Comparison of ENCODE assay signal across 13 cellular contexts in genomic region chr5:93594591-93595419, GRCh38. TPM values are rescaled to one million over a fixed set of nuclear protein-coding genes. Genes with fewer than 3 reads are reported as not detected.
DNase-seq lines count a peak whose midpoint lies in the region; ATAC-seq and TF ChIP-seq lines count a peak whose summit lies in the region.
"Had no signal": no experiment of that assay in that cellular context is flagged by ENCODE, and none has a peak within 500 bp of the region (broad histone marks: within the 10 kb centered on the region; RNA-seq: fewer than 3 reads in every experiment).

No MANE protein-coding gene starts in this region.

- POLR2A ChIA-PET in activated naive CD8-positive, alpha-beta T cell treated with anti-CD3 and anti-CD28 coated beads, Interleukin-2, amount 10 ng/mL, durations not matched to agents 7 days and 5 days (lab: Charles Lee): no interaction called here

- no peaks in the 10 kb centered on the region for H3K4me1 ChIP-seq in adrenal gland (replicated peaks in 1 of 2)
- H3K4me1 ChIP-seq in SJCRH30: no peaks in the 10 kb centered on the region

- peaks cover 3% of the 10 kb centered on the region for H3K4me1 Mint-ChIP-seq in activated naive CD8-positive, alpha-beta T cell treated with anti-CD3 and anti-CD28 coated beads, Interleukin-2, amount 10 ng/mL, durations not matched to agents 7 days and 5 days
- H3K4me1 Mint-ChIP-seq in activated naive CD8-positive, alpha-beta T cell treated with anti-CD3 and anti-CD28 coated beads for 36 hours: peaks cover 11% of the 10 kb centered on the region
- peaks cover 2 to 17% of the 10 kb centered on the region in 2 donors for H3K4me1 Mint-ChIP-seq in stimulated activated naive B cell treated with anti-CD40 and anti-IgM and Interleukin-4, amounts not matched to agents 10 μg/mL and 1 μg/mL and 100 μg/mL, for 72 hours

- WGBS in adrenal gland, 4 donors: 60 to 81% (median 67%) methylated on average over 18 to 37 of the region's 37 CpGs

- intact Hi-C loops in adrenal gland (cut with DNase I): loop anchor here (10.0 kb wide), 2 partner anchors 200 to 320 kb away; no protein-coding TSS in a partner anchor

- H3K36me3 Mint-ChIP-seq in activated naive CD8-positive, alpha-beta T cell treated with anti-CD3 and anti-CD28 coated beads, Interleukin-2, amount 10 ng/mL, durations not matched to agents 7 days and 5 days: peaks cover 5% of the 10 kb centered on the region
- H3K36me3 Mint-ChIP-seq in activated naive CD8-positive, alpha-beta T cell treated with anti-CD3 and anti-CD28 coated beads for 36 hours: peaks cover 11% of the 10 kb centered on the region
- H3K36me3 Mint-ChIP-seq in stimulated activated naive B cell treated with anti-CD40 and anti-IgM and Interleukin-4, amounts not matched to agents 10 μg/mL and 1 μg/mL and 100 μg/mL, for 72 hours: peaks cover 3% of the 10 kb centered on the region in 2 donors

- H3K9me3 ChIP-seq in adrenal gland (replicated peaks in 1 of 3): no peaks in the 10 kb centered on the region
- no peaks in the 10 kb centered on the region for H3K9me3 ChIP-seq in SJCRH30 (replicated peaks)
- H3K9me3 ChIP-seq: body of pancreas had no signal

- no peak for TF ChIP-seq CTCF in adrenal gland (IDR thresholded peaks at IDR 0.05)

- H3K9me3 Mint-ChIP-seq in activated naive CD8-positive, alpha-beta T cell treated with anti-CD3 and anti-CD28 coated beads, Interleukin-2, amount 10 ng/mL, durations not matched to agents 7 days and 5 days: peaks cover 8% of the 10 kb centered on the region
- peaks cover 6% of the 10 kb centered on the region for H3K9me3 Mint-ChIP-seq in activated naive CD8-positive, alpha-beta T cell treated with anti-CD3 and anti-CD28 coated beads for 36 hours
- H3K9me3 Mint-ChIP-seq in stimulated activated naive B cell treated with anti-CD40 and anti-IgM and Interleukin-4, amounts not matched to agents 10 μg/mL and 1 μg/mL and 100 μg/mL, for 72 hours: peaks cover 4 to 12% of the 10 kb centered on the region in 2 donors

- H3K27me3 Mint-ChIP-seq in activated naive CD8-positive, alpha-beta T cell treated with anti-CD3 and anti-CD28 coated beads, Interleukin-2, amount 10 ng/mL, durations not matched to agents 7 days and 5 days: peaks cover 70% of the 10 kb centered on the region
- H3K27me3 Mint-ChIP-seq in activated naive CD8-positive, alpha-beta T cell treated with anti-CD3 and anti-CD28 coated beads for 36 hours: peaks cover 23% of the 10 kb centered on the region
- H3K27me3 Mint-ChIP-seq in stimulated activated naive B cell treated with anti-CD40 and anti-IgM and Interleukin-4, amounts not matched to agents 10 μg/mL and 1 μg/mL and 100 μg/mL, for 72 hours: peaks cover 15 to 62% of the 10 kb centered on the region in 2 donors

- H3K4me3 ChIP-seq in adrenal gland: peak overlapping the region in 1 of 4 donors; percentile 36
- no peak overlapping the region for H3K4me3 ChIP-seq in SJCRH30
- H3K4me3 ChIP-seq: body of pancreas, lung had no signal

- no peak for ATAC-seq in activated naive CD8-positive, alpha-beta T cell treated with anti-CD3 and anti-CD28 coated beads, Interleukin-2, amount 10 ng/mL, durations not matched to agents 7 days and 5 days (ENCODE audit: low read depth)
- no peak for ATAC-seq in stimulated activated naive B cell treated with anti-CD40 and anti-IgM and Interleukin-4, amounts not matched to agents 10 μg/mL and 1 μg/mL and 100 μg/mL, for 72 hours (replicated peaks)
- ATAC-seq: body of pancreas had no signal

- H3K27ac Mint-ChIP-seq in activated naive CD8-positive, alpha-beta T cell treated with anti-CD3 and anti-CD28 coated beads, Interleukin-2, amount 10 ng/mL, durations not matched to agents 7 days and 5 days: peak overlapping the region; percentile 65
- no peak overlapping the region for H3K27ac Mint-ChIP-seq in activated naive CD8-positive, alpha-beta T cell treated with anti-CD3 and anti-CD28 coated beads for 36 hours
- H3K27ac Mint-ChIP-seq in stimulated activated naive B cell treated with anti-CD40 and anti-IgM and Interleukin-4, amounts not matched to agents 10 μg/mL and 1 μg/mL and 100 μg/mL, for 72 hours: peak overlapping the region; percentile 87

- H3K27ac ChIP-seq in adrenal gland (peak overlapping the region in 3 of 5 donors; percentile 15 to 76 (median 68)), SJCRH30 (no peak overlapping the region)
- H3K27ac ChIP-seq: body of pancreas had no signal

- TF ChIP-seq POLR2A in adrenal gland (IDR thresholded peaks at IDR 0.05): no peak

- H3K36me3 ChIP-seq in adrenal gland (replicated peaks in 1 of 2): peaks cover 0 to 9% of the 10 kb centered on the region in 2 donors
- peaks cover 18% of the 10 kb centered on the region for H3K36me3 ChIP-seq in SJCRH30

- no peak for DNase-seq in activated naive CD8-positive, alpha-beta T cell treated with anti-CD3 and anti-CD28 coated beads, Interleukin-2, amount 10 ng/mL, durations not matched to agents 7 days and 5 days
- DNase-seq in activated naive CD8-positive, alpha-beta T cell treated with anti-CD3 and anti-CD28 coated beads for 36 hours: no peak
- peak in 2 of 7 donors; percentile 17 to 52 for DNase-seq in adrenal gland
- DNase-seq in iris pigment epithelial cell (ENCODE audit: low read depth): peak; percentile 73
- DNase-seq in stimulated activated naive B cell treated with anti-CD40 and anti-IgM and Interleukin-4, amounts not matched to agents 10 μg/mL and 1 μg/mL and 100 μg/mL, for 72 hours: no peak
- no peak for DNase-seq in H4 (ENCODE audit: low spot score)
- DNase-seq in SJCRH30: no peak
- DNase-seq in GOT3 (lab: John Stamatoyannopoulos, UW): no peak
- DNase-seq: activated CD4-positive, alpha-beta T cell treated with anti-CD3 and anti-CD28 coated beads, Interleukin-2, amount 50 U/mL, for 1 hour; body of pancreas; NCI-H1105 treated with DMSO at 0.1 percent for 48 hours; NCI-H446 had no signal

- no peaks in the 10 kb centered on the region for H3K27me3 ChIP-seq in adrenal gland
- H3K27me3 ChIP-seq in SJCRH30: no peaks in the 10 kb centered on the region

- peak overlapping the region; percentile 33 for H3K4me3 Mint-ChIP-seq in activated naive CD8-positive, alpha-beta T cell treated with anti-CD3 and anti-CD28 coated beads, Interleukin-2, amount 10 ng/mL, durations not matched to agents 7 days and 5 days
- no peak overlapping the region for H3K4me3 Mint-ChIP-seq in activated naive CD8-positive, alpha-beta T cell treated with anti-CD3 and anti-CD28 coated beads for 36 hours
- peak overlapping the region; percentile 25 to 36 for H3K4me3 Mint-ChIP-seq in stimulated activated naive B cell treated with anti-CD40 and anti-IgM and Interleukin-4, amounts not matched to agents 10 μg/mL and 1 μg/mL and 100 μg/mL, for 72 hours

RNA-seq across cellular contexts. Expression of gene NR2F1, which starts 11.8 kb away (rescaled TPM):
- not detected for total RNA-seq in activated naive CD8-positive, alpha-beta T cell treated with anti-CD3 and anti-CD28 coated beads, Interleukin-2, amount 10 ng/mL, durations not matched to agents 7 days and 5 days
- total RNA-seq in activated naive CD8-positive, alpha-beta T cell treated with anti-CD3 and anti-CD28 coated beads for 36 hours: not detected
- 100 to 1,000 TPM in 3 of 8 donors, 10 to 100 TPM in 5; 50.1 to 195 (median 89.3) TPM for total RNA-seq in adrenal gland
- polyA plus RNA-seq in adrenal gland: 10 to 100 TPM; 22.4 to 64.4 (median 42.2) TPM
- 6.5 and 10.3 TPM in 2 replicates for total RNA-seq in H4 (2014; rRNA removed; shearing (Covaris generic))
- total RNA-seq in SJCRH30 (2014; rRNA removed; shearing (Covaris generic)): 18.2 and 18.7 TPM in 2 replicates

RNA-seq across cellular contexts. Expression of gene NR2F1-AS1, which starts 13.8 kb away (rescaled TPM):
- total RNA-seq in activated naive CD8-positive, alpha-beta T cell treated with anti-CD3 and anti-CD28 coated beads, Interleukin-2, amount 10 ng/mL, durations not matched to agents 7 days and 5 days: not detected
- total RNA-seq in activated naive CD8-positive, alpha-beta T cell treated with anti-CD3 and anti-CD28 coated beads for 36 hours: not detected
- total RNA-seq in adrenal gland: 10 to 100 TPM; 13.2 to 42.0 (median 25.7) TPM
- 100 to 1,000 TPM in 1 of 3 donors, 10 to 100 TPM in 2; 20.8 to 107 (median 62.1) TPM for polyA plus RNA-seq in adrenal gland
- total RNA-seq in H4 (2014; rRNA removed; shearing (Covaris generic)): 5.2 and 10.4 TPM in 2 replicates
- total RNA-seq in SJCRH30 (2014; rRNA removed; shearing (Covaris generic)): 11.3 and 12.4 TPM in 2 replicates
